Comparison of ENCODE assay signal across 1 cellular context in genomic region chr4:85929926-85930325, GRCh38.
TF ChIP-seq lines count a peak whose summit lies in the region.

No MANE protein-coding gene starts in this region.

TF ChIP-seq in GM12878, 131 proteins besides CTCF, POLR2A, EP300 and RAD21 (continued from another document):
- no peak for TF ChIP-seq KLF5 (IDR thresholded peaks at IDR 0.05; ENCODE audit: partially characterized antibody)
- TF ChIP-seq SMAD5 (IDR thresholded peaks at IDR 0.05; ENCODE audit: low read depth) = no peak
- no peak for TF ChIP-seq SREBF2 (IDR thresholded peaks at IDR 0.05; ENCODE audit: low read length)
- TF ChIP-seq NR2F1 (conservative IDR thresholded peaks at IDR 0.05) = no peak
- no peak for TF ChIP-seq GATAD2B (conservative IDR thresholded peaks at IDR 0.05; ENCODE audit: low read depth)
- TF ChIP-seq YY1 (IDR thresholded peaks at IDR 0.05; ENCODE audit: low read depth, low read length) = no peak
